ENCODE assay signal across 35 cellular contexts in the genomic region with DNA sequence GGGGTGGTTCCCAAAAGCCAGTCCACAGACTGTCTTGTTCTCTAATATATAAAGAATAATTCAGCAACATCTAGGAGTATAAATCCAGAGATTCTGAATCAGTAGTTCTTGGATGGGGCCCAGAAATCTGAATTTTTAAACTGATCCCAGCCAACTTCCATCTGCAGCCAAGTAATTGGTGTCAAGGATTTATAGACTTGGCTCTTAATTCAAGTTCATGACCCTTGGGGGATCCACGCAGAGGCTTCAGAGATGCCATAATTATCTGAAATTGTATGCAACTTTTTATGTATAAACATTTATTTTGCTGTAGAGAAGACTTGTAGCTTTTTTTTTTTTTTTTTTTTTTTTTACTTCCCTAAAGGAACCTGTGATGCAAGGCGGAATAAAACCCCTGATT.
"Had no signal": no experiment of that assay in that cellular context is flagged by ENCODE, and none has a peak within 500 bp of the region (broad histone marks: within the 10 kb centered on the region; RNA-seq: fewer than 3 reads in every experiment).

No MANE protein-coding gene starts in this region.

- H3K36me3 ChIP-seq: brain microvascular endothelial cell, breast epithelium had no signal

- H3K9me3 Mint-ChIP-seq: activated B cell treated with CpG ODN at 0.5 μM for 24 hours; activated CD4-positive, alpha-beta memory T cell treated with anti-CD3 and anti-CD28 coated beads for 36 hours; activated CD4-positive, alpha-beta T cell treated with anti-CD3 and anti-CD28 coated beads, Interleukin-2, amount 10 ng/mL, durations not matched to agents 24 days and 14 days; activated CD8-positive, alpha-beta T cell treated with anti-CD3 and anti-CD28 coated beads for 36 hours; activated T-cell treated with anti-CD3 and anti-CD28 coated beads, Interleukin-2, amount 50 U/mL, for 4 hours; T-helper 1 cell treated with Interleukin-12 subunit alpha and Interleukin-12 subunit beta and Interleukin-4 antibody, amounts not matched to agents 30 μg/mL and 1 μg/mL, for 36 hours had no signal

- DNase-seq: activated B cell treated with CpG ODN at 0.5 μM for 24 hours; activated CD4-positive, alpha-beta memory T cell treated with anti-CD3 and anti-CD28 coated beads for 36 hours; activated CD4-positive, alpha-beta T cell treated with anti-CD3 and anti-CD28 coated beads for 4 hours; activated CD4-positive, alpha-beta T cell treated with anti-CD3 and anti-CD28 coated beads, Interleukin-2, amount 10 ng/mL, durations not matched to agents 24 days and 14 days; activated CD4-positive, alpha-beta T cell treated with anti-CD3 and anti-CD28 coated beads, Interleukin-2, amount 50 U/mL, for 1 hour; activated CD4-positive, alpha-beta T cell treated with anti-CD3 and anti-CD28 coated beads, Interleukin-2, amount 50 U/mL, for 4 hours; activated CD4-positive, CD25-positive, alpha-beta regulatory T cell treated with anti-CD3 and anti-CD28 coated beads, Interleukin-2, amount 50 U/mL, for 72 hours; activated CD8-positive, alpha-beta memory T cell treated with anti-CD3 and anti-CD28 coated beads, Interleukin-2, amount 50 U/mL, for 4 hours; activated CD8-positive, alpha-beta T cell treated with anti-CD3 and anti-CD28 coated beads for 36 hours; activated effector memory CD4-positive, alpha-beta T cell treated with anti-CD3 and anti-CD28 coated beads, Interleukin-2, amount 50 U/mL, for 16 hours; activated gamma-delta T cell treated with Interleukin-2 at 50 U/mL for 16 hours; activated naive CD4-positive, alpha-beta T cell; activated naive CD4-positive, alpha-beta T cell treated with anti-CD3 and anti-CD28 coated beads for 36 hours; activated naive CD4-positive, alpha-beta T cell treated with anti-CD3 and anti-CD28 coated beads, Interleukin-2, amount 50 U/mL, for 16 hours; activated naive CD8-positive, alpha-beta T cell treated with anti-CD3 and anti-CD28 coated beads for 36 hours; activated T-cell treated with anti-CD3 and anti-CD28 coated beads for 4 hours; activated T-cell treated with anti-CD3 and anti-CD28 coated beads, Interleukin-2, amount 50 U/mL, for 1 hour; activated T-cell treated with anti-CD3 and anti-CD28 coated beads, Interleukin-2, amount 50 U/mL, for 4 hours; activated T-cell treated with anti-CD3 and anti-CD28 coated beads, Interleukin-2, amount 50 U/mL, for 72 hours; amniotic stem cell; aorta; body of pancreas; brain microvascular endothelial cell; central memory CD4-positive, alpha-beta T cell; T-helper 1 cell; T-helper 2 cell; T-helper 9 cell had no signal

- H3K27me3 ChIP-seq: adrenal gland, body of pancreas, brain microvascular endothelial cell, breast epithelium had no signal

- H3K4me3 Mint-ChIP-seq: activated B cell treated with CpG ODN at 0.5 μM for 24 hours; activated CD4-positive, alpha-beta memory T cell treated with anti-CD3 and anti-CD28 coated beads for 36 hours; activated CD4-positive, alpha-beta T cell treated with anti-CD3 and anti-CD28 coated beads, Interleukin-2, amount 10 ng/mL, durations not matched to agents 24 days and 14 days; activated CD8-positive, alpha-beta T cell treated with anti-CD3 and anti-CD28 coated beads for 36 hours; activated naive CD4-positive, alpha-beta T cell treated with anti-CD3 and anti-CD28 coated beads for 36 hours; activated naive CD8-positive, alpha-beta T cell treated with anti-CD3 and anti-CD28 coated beads for 36 hours; activated T-cell treated with anti-CD3 and anti-CD28 coated beads, Interleukin-2, amount 50 U/mL, for 4 hours; activated T-cell treated with anti-CD3 and anti-CD28 coated beads, Interleukin-2, amount 50 U/mL, for 72 hours; activated T-helper 1 cell treated with anti-CD3 and anti-CD28 coated beads, Interleukin-12 subunit alpha, Interleukin-12 subunit beta, Interleukin-2, Interleukin-4 antibody, amounts not matched to agents 30 ng/mL and 10 ng/mL and 1 ng/mL, durations not matched to agents 14 hours and 24 hours and 36 hours; activated T-helper 17 cell treated with anti-CD3 and anti-CD28 coated beads, Interleukin-2, amount 50 U/mL, for 72 hours; T-helper 1 cell treated with Interleukin-12 subunit alpha and Interleukin-12 subunit beta and Interleukin-4 antibody, amounts not matched to agents 30 μg/mL and 1 μg/mL, for 36 hours; T-helper 2 cell treated with Interferon-gamma antibody and Interleukin-4, amounts not matched to agents 5 μg/mL and 100 μg/mL, for 36 hours had no signal

- H3K27ac Mint-ChIP-seq: activated B cell treated with CpG ODN at 0.5 μM for 24 hours; activated CD4-positive, alpha-beta memory T cell treated with anti-CD3 and anti-CD28 coated beads for 36 hours; activated CD4-positive, alpha-beta T cell treated with anti-CD3 and anti-CD28 coated beads, Interleukin-2, amount 10 ng/mL, durations not matched to agents 24 days and 14 days; activated CD8-positive, alpha-beta T cell treated with anti-CD3 and anti-CD28 coated beads for 36 hours; activated naive CD4-positive, alpha-beta T cell treated with anti-CD3 and anti-CD28 coated beads for 36 hours; activated naive CD4-positive, alpha-beta T cell treated with anti-CD3 and anti-CD28 coated beads, Interleukin-2, amount 50 U/mL, for 72 hours; activated naive CD8-positive, alpha-beta T cell treated with anti-CD3 and anti-CD28 coated beads for 36 hours; activated T-cell treated with anti-CD3 and anti-CD28 coated beads, Interleukin-2, amount 50 U/mL, for 72 hours; activated T-helper 1 cell treated with anti-CD3 and anti-CD28 coated beads, Interleukin-12 subunit alpha, Interleukin-12 subunit beta, Interleukin-2, Interleukin-4 antibody, amounts not matched to agents 30 ng/mL and 10 ng/mL and 1 ng/mL, durations not matched to agents 14 hours and 24 hours and 36 hours; activated T-helper 17 cell treated with anti-CD3 and anti-CD28 coated beads, Interleukin-2, amount 50 U/mL, for 72 hours; T-helper 1 cell treated with Interleukin-12 subunit alpha and Interleukin-12 subunit beta and Interleukin-4 antibody, amounts not matched to agents 30 μg/mL and 1 μg/mL, for 36 hours; T-helper 2 cell treated with Interferon-gamma antibody and Interleukin-4, amounts not matched to agents 5 μg/mL and 100 μg/mL, for 36 hours had no signal

- H3K4me1 Mint-ChIP-seq: activated B cell treated with CpG ODN at 0.5 μM for 24 hours; activated CD4-positive, alpha-beta T cell treated with anti-CD3 and anti-CD28 coated beads, Interleukin-2, amount 10 ng/mL, durations not matched to agents 24 days and 14 days; activated naive CD8-positive, alpha-beta T cell treated with anti-CD3 and anti-CD28 coated beads for 36 hours; activated T-helper 17 cell treated with anti-CD3 and anti-CD28 coated beads, Interleukin-2, amount 50 U/mL, for 72 hours had no signal

- H3K4me1 ChIP-seq: body of pancreas, breast epithelium had no signal

- H3K27ac ChIP-seq: adrenal gland, body of pancreas, brain microvascular endothelial cell, breast epithelium, VCaP had no signal

- H3K27me3 Mint-ChIP-seq: activated B cell treated with CpG ODN at 0.5 μM for 24 hours; activated CD4-positive, alpha-beta memory T cell treated with anti-CD3 and anti-CD28 coated beads for 36 hours; activated naive CD8-positive, alpha-beta T cell treated with anti-CD3 and anti-CD28 coated beads for 36 hours; activated T-helper 17 cell treated with anti-CD3 and anti-CD28 coated beads, Interleukin-2, amount 50 U/mL, for 72 hours had no signal

- H3K9me3 ChIP-seq: adrenal gland, body of pancreas, breast epithelium had no signal

- H3K4me3 ChIP-seq: adrenal gland, body of pancreas, breast epithelium had no signal

- H3K36me3 Mint-ChIP-seq: activated CD4-positive, alpha-beta memory T cell treated with anti-CD3 and anti-CD28 coated beads for 36 hours had no signal
